Comparison of ENCODE assay signal across 18 cellular contexts in genomic region chr1:168520832-168521231, GRCh38. TPM values are rescaled to one million over a fixed set of nuclear protein-coding genes. Genes with fewer than 3 reads are reported as not detected.
DNase-seq lines count a peak whose midpoint lies in the region; ATAC-seq and TF ChIP-seq lines count a peak whose summit lies in the region.
"Had no signal": no experiment of that assay in that cellular context is flagged by ENCODE, and none has a peak within 500 bp of the region (broad histone marks: within the 10 kb centered on the region; RNA-seq: fewer than 3 reads in every experiment).

No MANE protein-coding gene starts in this region.

- H3K36me3 ChIP-seq in naive thymus-derived CD4-positive, alpha-beta T cell (ENCODE audit: control insufficient read depth in 2 of 3, insufficient read depth in 3 of 3, low read length in 3 of 3): no peaks in the 10 kb centered on the region
- no peaks in the 10 kb centered on the region for H3K36me3 ChIP-seq in osteoblast (ENCODE audit: insufficient read depth, low read length)
- H3K36me3 ChIP-seq: ascending aorta, left ventricle myocardium inferior, ovary had no signal

- ATAC-seq in activated CD8-positive, alpha-beta memory T cell treated with anti-CD3 and anti-CD28 coated beads, Interleukin-2, amount 10 ng/mL, durations not matched to agents 7 days and 5 days: no peak
- peak; percentile 15 for ATAC-seq in GM18498 (IDR thresholded peaks at IDR 0.05; ENCODE audit: unreplicated experiment)
- ATAC-seq in naive thymus-derived CD4-positive, alpha-beta T cell: peak; percentile 6
- no peak for ATAC-seq in GM21737 (IDR thresholded peaks at IDR 0.05; ENCODE audit: unreplicated experiment)
- ATAC-seq: sciatic nerve had no signal

- H3K27me3 Mint-ChIP-seq in activated CD8-positive, alpha-beta memory T cell treated with anti-CD3 and anti-CD28 coated beads, Interleukin-2, amount 10 ng/mL, durations not matched to agents 7 days and 5 days: no peaks in the 10 kb centered on the region
- peaks cover 0 to 2% (median 0%) of the 10 kb centered on the region in 5 donors for H3K27me3 Mint-ChIP-seq in naive thymus-derived CD4-positive, alpha-beta T cell

- peak overlapping the region; percentile 92 for H3K27ac Mint-ChIP-seq in activated CD8-positive, alpha-beta memory T cell treated with anti-CD3 and anti-CD28 coated beads, Interleukin-2, amount 10 ng/mL, durations not matched to agents 7 days and 5 days
- peak overlapping the region; percentile 83 to 94 (median 89) for H3K27ac Mint-ChIP-seq in naive thymus-derived CD4-positive, alpha-beta T cell
- H3K27ac Mint-ChIP-seq: activated B cell treated with CpG ODN at 0.5 μM for 24 hours had no signal

- H3K4me3 Mint-ChIP-seq in activated CD8-positive, alpha-beta memory T cell treated with anti-CD3 and anti-CD28 coated beads, Interleukin-2, amount 10 ng/mL, durations not matched to agents 7 days and 5 days: peak overlapping the region; percentile 74
- H3K4me3 Mint-ChIP-seq in naive thymus-derived CD4-positive, alpha-beta T cell: peak overlapping the region; percentile 39 to 93 (median 62)
- H3K4me3 Mint-ChIP-seq: activated B cell treated with CpG ODN at 0.5 μM for 24 hours had no signal

- H2AFZ ChIP-seq in osteoblast (ENCODE audit: low read length): no peak overlapping the region

- H3K79me2 ChIP-seq in osteoblast (ENCODE audit: insufficient read depth, low read length): no peaks in the 10 kb centered on the region

- peaks cover 29% of the 10 kb centered on the region for H3K36me3 Mint-ChIP-seq in activated CD8-positive, alpha-beta memory T cell treated with anti-CD3 and anti-CD28 coated beads, Interleukin-2, amount 10 ng/mL, durations not matched to agents 7 days and 5 days
- H3K36me3 Mint-ChIP-seq in naive thymus-derived CD4-positive, alpha-beta T cell: peaks cover 0 to 22% (median 4%) of the 10 kb centered on the region in 5 donors

- H3K9me3 Mint-ChIP-seq in activated CD8-positive, alpha-beta memory T cell treated with anti-CD3 and anti-CD28 coated beads, Interleukin-2, amount 10 ng/mL, durations not matched to agents 7 days and 5 days (ENCODE audit: low read depth): peaks cover 13% of the 10 kb centered on the region
- H3K9me3 Mint-ChIP-seq in naive thymus-derived CD4-positive, alpha-beta T cell: peaks cover 0 to 15% (median 10%) of the 10 kb centered on the region in 11 donors

- peaks cover 36 to 50% of the 10 kb centered on the region in 2 donors for H3K4me1 ChIP-seq in naive thymus-derived CD4-positive, alpha-beta T cell (ENCODE audit: control insufficient read depth in 2 of 2, insufficient read depth in 2 of 2, low read length in 2 of 2)
- no peaks in the 10 kb centered on the region for H3K4me1 ChIP-seq in osteoblast (ENCODE audit: insufficient read depth, low read length)
- H3K4me1 ChIP-seq: ascending aorta, left ventricle myocardium inferior had no signal

- H3K4me3 ChIP-seq in naive thymus-derived CD4-positive, alpha-beta T cell (ENCODE audit: low read length): peak overlapping the region; percentile 21
- no peak overlapping the region for H3K4me3 ChIP-seq in osteoblast (ENCODE audit: insufficient read depth, low read length)
- H3K4me3 ChIP-seq: ascending aorta, left ventricle myocardium inferior, ovary had no signal

- POLR2A ChIA-PET in naive thymus-derived CD4-positive, alpha-beta T cell (lab: Charles Lee): interaction anchor here (0.9 to 2.1 kb wide), 4 partner anchors 10 to 77 kb away, joined by 3 to 11 read pairs (median 4); no protein-coding TSS in a partner anchor

- H3K27me3 ChIP-seq in naive thymus-derived CD4-positive, alpha-beta T cell (ENCODE audit: control insufficient read depth in 2 of 2, insufficient read depth in 2 of 2, low read length in 2 of 2): no peaks in the 10 kb centered on the region
- H3K27me3 ChIP-seq in osteoblast (ENCODE audit: insufficient read depth, low read length): peaks cover 3% of the 10 kb centered on the region
- H3K27me3 ChIP-seq: ascending aorta, ovary had no signal

- CTCF ChIA-PET in activated CD8-positive, alpha-beta memory T cell treated with anti-CD3 and anti-CD28 coated beads, Interleukin-2, amount 10 ng/mL, durations not matched to agents 7 days and 5 days (lab: Charles Lee): interaction anchor here (0.9 to 1.5 kb wide), 8 partner anchors 11 to 178 kb away, joined by 3 to 6 read pairs (median 4); no protein-coding TSS in a partner anchor
- CTCF ChIA-PET in naive thymus-derived CD4-positive, alpha-beta T cell (lab: Charles Lee): interaction anchor here (0.7 kb wide), 1 partner anchor 81 kb away, joined by 4 read pairs; no protein-coding TSS in a partner anchor

- intact Hi-C loops in naive thymus-derived CD4-positive, alpha-beta T cell (cut with micrococcal nuclease): loop anchor here (1.0 to 2.0 kb wide), 4 partner anchors 8 to 20 kb away; no protein-coding TSS in a partner anchor

- H3K9me3 ChIP-seq in naive thymus-derived CD4-positive, alpha-beta T cell (ENCODE audit: control insufficient read depth in 2 of 3, low read length in 3 of 3): no peaks in the 10 kb centered on the region
- H3K9me3 ChIP-seq in osteoblast (ENCODE audit: low read depth, low read length): no peaks in the 10 kb centered on the region
- H3K9me3 ChIP-seq: ascending aorta, ovary had no signal

- H3K4me1 Mint-ChIP-seq in activated CD8-positive, alpha-beta memory T cell treated with anti-CD3 and anti-CD28 coated beads, Interleukin-2, amount 10 ng/mL, durations not matched to agents 7 days and 5 days: peaks cover 69% of the 10 kb centered on the region
- peaks cover 42 to 60% (median 54%) of the 10 kb centered on the region in 7 donors for H3K4me1 Mint-ChIP-seq in naive thymus-derived CD4-positive, alpha-beta T cell
- H3K4me1 Mint-ChIP-seq: activated B cell treated with CpG ODN at 0.5 μM for 24 hours had no signal

- H4K20me1 ChIP-seq in osteoblast (ENCODE audit: insufficient read depth, low read length): no peaks in the 10 kb centered on the region

- peak overlapping the region; percentile 64 for H3K27ac ChIP-seq in naive thymus-derived CD4-positive, alpha-beta T cell (ENCODE audit: low read depth, low read length)
- H3K27ac ChIP-seq in osteoblast (ENCODE audit: low read depth, low read length): no peak overlapping the region
- H3K27ac ChIP-seq: ascending aorta, left ventricle myocardium inferior, ovary had no signal

- H3K4me2 ChIP-seq in osteoblast (ENCODE audit: insufficient read depth, low read length): no peak overlapping the region

- no peak for DNase-seq in activated CD8-positive, alpha-beta memory T cell treated with anti-CD3 and anti-CD28 coated beads, Interleukin-2, amount 10 ng/mL, durations not matched to agents 7 days and 5 days
- no peak for DNase-seq in activated CD8-positive, alpha-beta memory T cell treated with anti-CD3 and anti-CD28 coated beads, Interleukin-2, amount 50 U/mL, for 48 hours
- peak; percentile 60 for DNase-seq in OCI-M1 (lab: John Stamatoyannopoulos, UW)
- no peak for DNase-seq in naive thymus-derived CD4-positive, alpha-beta T cell
- DNase-seq in osteoblast (ENCODE audit: insufficient read length, low spot score, missing footprints): no peak
- no peak for DNase-seq in GM03348 (ENCODE audit: low spot score)
- DNase-seq: activated B cell treated with CpG ODN at 0.5 μM for 24 hours, Calu3, cortex of kidney, left ventricle myocardium inferior, NCI-H1048, ovary had no signal

- TF ChIP-seq CTCF in osteoblast (IDR thresholded peaks at IDR 0.05; ENCODE audit: extremely low read depth, low read depth, low read length): no peak

RNA-seq across cellular contexts. Expression of gene XCL2, which starts 23.0 kb away (rescaled TPM):
- 10 to 100 TPM; 17.8 to 37.9 TPM for total RNA-seq in activated CD8-positive, alpha-beta memory T cell treated with anti-CD3 and anti-CD28 coated beads, Interleukin-2, amount 10 ng/mL, durations not matched to agents 7 days and 5 days
- 1 to 10 TPM in 3 of 5 experiments, not detected in 2; 2.7 to 7.0 (median 3.0) TPM for total RNA-seq in naive thymus-derived CD4-positive, alpha-beta T cell
- under 1 TPM in 1 of 2 donors, not detected in 1; 0.61 TPM for polyA plus RNA-seq in naive thymus-derived CD4-positive, alpha-beta T cell
- not detected in 2 replicates for total RNA-seq in osteoblast
- total RNA-seq: activated B cell treated with CpG ODN at 0.5 μM for 24 hours, ascending aorta, Calu3, sciatic nerve, temporal lobe had no signal
- polyA plus RNA-seq: esophagus had no signal

RNA-seq across cellular contexts. Expression of gene XCL1, which starts 55.6 kb away (rescaled TPM):
- total RNA-seq in activated CD8-positive, alpha-beta memory T cell treated with anti-CD3 and anti-CD28 coated beads, Interleukin-2, amount 10 ng/mL, durations not matched to agents 7 days and 5 days: 10 to 100 TPM; 11.7 to 46.7 TPM
- total RNA-seq in naive thymus-derived CD4-positive, alpha-beta T cell: 1 to 10 TPM in 2 of 5 experiments, under 1 TPM in 2, not detected in 1; 0.32 to 2.6 (median 1.4) TPM
- under 1 TPM in 1 of 2 donors, not detected in 1; 0.15 TPM for polyA plus RNA-seq in naive thymus-derived CD4-positive, alpha-beta T cell
- not detected in 2 replicates for total RNA-seq in osteoblast
- total RNA-seq: activated B cell treated with CpG ODN at 0.5 μM for 24 hours, ascending aorta, Calu3, sciatic nerve, temporal lobe had no signal

Comparison
In these comparisons a context has a peak if more than half of its experiments do, and no peak if none do; other contexts are left out.
1. ATAC-seq: peak in GM18498 (single experiment) and naive thymus-derived CD4-positive, alpha-beta T cell (single experiment); none in activated CD8-positive, alpha-beta memory T cell treated with anti-CD3 and anti-CD28 coated beads, Interleukin-2, amount 10 ng/mL, durations not matched to agents 7 days and 5 days (single experiment) and GM21737 (single experiment).